1 cellular context compared by ENCODE assay signal in the genomic region with DNA sequence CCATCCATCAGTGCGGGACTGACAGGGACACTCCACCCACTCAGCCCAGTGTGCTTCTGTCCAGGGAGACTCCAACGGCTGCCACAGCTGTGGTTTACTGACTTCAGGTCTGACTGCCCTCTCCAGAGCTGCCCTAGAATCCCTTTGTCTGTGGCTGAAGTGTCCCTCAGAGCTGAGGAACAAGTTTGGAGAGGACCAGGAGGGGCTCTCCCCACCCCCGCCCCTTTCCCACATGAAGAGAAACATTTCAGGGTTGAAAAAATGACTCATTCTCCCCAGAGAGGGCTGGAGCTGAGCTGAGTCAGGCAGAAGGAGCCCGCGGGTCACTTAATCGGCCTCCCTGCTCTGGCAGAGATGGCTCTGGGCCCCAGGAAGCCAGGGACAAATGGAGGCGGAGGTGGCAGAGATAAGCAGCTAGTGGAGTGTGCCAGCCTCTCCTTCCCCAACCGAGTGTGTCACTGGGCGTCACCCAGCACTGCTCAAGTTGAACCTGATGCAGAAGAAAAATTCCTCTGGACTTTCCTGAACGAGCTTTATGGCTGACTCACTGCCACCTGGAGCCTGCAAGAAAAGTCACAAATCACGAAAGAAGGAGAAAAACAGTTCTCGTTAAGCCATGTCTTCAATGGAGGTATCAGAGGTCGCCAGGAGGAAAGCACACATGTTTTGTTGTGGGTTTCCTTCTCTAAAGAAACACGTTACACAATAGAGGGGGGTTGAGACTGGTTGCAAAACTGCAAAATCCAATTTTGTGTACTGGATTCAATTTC.
TF ChIP-seq lines count a peak whose summit lies in the region.

No MANE protein-coding gene starts in this region.

TF ChIP-seq in GM12878, 131 proteins besides CTCF, POLR2A, EP300 and RAD21 (continued from another document and continues in another):
- TF ChIP-seq, protein P1, sequence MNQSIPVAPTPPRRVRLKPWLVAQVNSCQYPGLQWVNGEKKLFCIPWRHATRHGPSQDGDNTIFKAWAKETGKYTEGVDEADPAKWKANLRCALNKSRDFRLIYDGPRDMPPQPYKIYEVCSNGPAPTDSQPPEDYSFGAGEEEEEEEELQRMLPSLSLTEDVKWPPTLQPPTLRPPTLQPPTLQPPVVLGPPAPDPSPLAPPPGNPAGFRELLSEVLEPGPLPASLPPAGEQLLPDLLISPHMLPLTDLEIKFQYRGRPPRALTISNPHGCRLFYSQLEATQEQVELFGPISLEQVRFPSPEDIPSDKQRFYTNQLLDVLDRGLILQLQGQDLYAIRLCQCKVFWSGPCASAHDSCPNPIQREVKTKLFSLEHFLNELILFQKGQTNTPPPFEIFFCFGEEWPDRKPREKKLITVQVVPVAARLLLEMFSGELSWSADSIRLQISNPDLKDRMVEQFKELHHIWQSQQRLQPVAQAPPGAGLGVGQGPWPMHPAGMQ (IDR thresholded peaks at IDR 0.05; ENCODE audit: borderline replicate concordance) = no peak
- TF ChIP-seq KAT2A (conservative IDR thresholded peaks at IDR 0.05; ENCODE audit: control insufficient read depth, low read depth, low read length) (no peak), HCFC1 (IDR thresholded peaks at IDR 0.05; ENCODE audit: low read length) (no peak), SMARCA5 (IDR thresholded peaks at IDR 0.05) (no peak), SRF (IDR thresholded peaks at IDR 0.05; ENCODE audit: low read depth in 2 of 2, low read length in 2 of 2) (peak in 1 of 2 experiments; percentile 13; a peak in 1 of 4 replicates), ZNF217 (IDR thresholded peaks at IDR 0.05) (no peak), CREB1 (IDR thresholded peaks at IDR 0.05; ENCODE audit: low read depth) (no peak; the same call in 1 of the 2 replicates), DPF2 (IDR thresholded peaks at IDR 0.05) (peak; percentile 95), SP1 (IDR thresholded peaks at IDR 0.05; ENCODE audit: low read depth, low read length) (no peak), MEF2B (IDR thresholded peaks at IDR 0.05; ENCODE audit: partially characterized antibody, poor library complexity, severe bottlenecking) (peak; percentile 95), NR2C1 (IDR thresholded peaks at IDR 0.05) (no peak), CBFB (IDR thresholded peaks at IDR 0.05; ENCODE audit: low read depth) (peak; percentile 89), IKZF1 (conservative IDR thresholded peaks at IDR 0.05) (peak; percentile 97), TAF1 (IDR thresholded peaks at IDR 0.05; ENCODE audit: borderline replicate concordance, low read depth, low read length) (0 out of 2 replicates have a peak, but pooled peaks have one; percentile 29), IKZF2 (IDR thresholded peaks at IDR 0.05) (peak; percentile 93), HDAC2 (IDR thresholded peaks at IDR 0.05) (no peak), NBN (IDR thresholded peaks at IDR 0.05) (0 out of 2 replicates have a peak, but pooled peaks have one; percentile 9), ETV6 (conservative IDR thresholded peaks at IDR 0.05 in 1 of 2, IDR thresholded peaks at IDR 0.05 in 1 of 2; ENCODE audit: borderline replicate concordance in 1 of 2, low read depth in 1 of 2) (peak in 1 of 2 experiments; percentile 63; a peak in 1 of 4 replicates), HDAC6 (IDR thresholded peaks at IDR 0.05; ENCODE audit: unreplicated experiment) (no peak), ATF7 (IDR thresholded peaks at IDR 0.05; ENCODE audit: low read depth) (peak; percentile 53), TBL1XR1 (IDR thresholded peaks at IDR 0.05; ENCODE audit: low read depth, low read length) (no peak), RB1 (IDR thresholded peaks at IDR 0.05; ENCODE audit: borderline replicate concordance) (no peak), ZNF207 (IDR thresholded peaks at IDR 0.05; ENCODE audit: borderline replicate concordance) (no peak), NFYA (IDR thresholded peaks at IDR 0.05; ENCODE audit: borderline replicate concordance, low read depth, low read length) (no peak), KLF5 (IDR thresholded peaks at IDR 0.05; ENCODE audit: partially characterized antibody) (no peak), MTA2 (IDR thresholded peaks at IDR 0.05; ENCODE audit: low read depth) (peak; percentile 67), EED (IDR thresholded peaks at IDR 0.05; ENCODE audit: low read depth) (peak; percentile 96), TCF3 (IDR thresholded peaks at IDR 0.05; ENCODE audit: borderline replicate concordance, insufficient read depth, low read depth, low read length) (no peak), MTA3 (IDR thresholded peaks at IDR 0.05; ENCODE audit: borderline replicate concordance, low read length) (no peak), ZNF622 (IDR thresholded peaks at IDR 0.05) (no peak)
- TF ChIP-seq, protein P2, sequence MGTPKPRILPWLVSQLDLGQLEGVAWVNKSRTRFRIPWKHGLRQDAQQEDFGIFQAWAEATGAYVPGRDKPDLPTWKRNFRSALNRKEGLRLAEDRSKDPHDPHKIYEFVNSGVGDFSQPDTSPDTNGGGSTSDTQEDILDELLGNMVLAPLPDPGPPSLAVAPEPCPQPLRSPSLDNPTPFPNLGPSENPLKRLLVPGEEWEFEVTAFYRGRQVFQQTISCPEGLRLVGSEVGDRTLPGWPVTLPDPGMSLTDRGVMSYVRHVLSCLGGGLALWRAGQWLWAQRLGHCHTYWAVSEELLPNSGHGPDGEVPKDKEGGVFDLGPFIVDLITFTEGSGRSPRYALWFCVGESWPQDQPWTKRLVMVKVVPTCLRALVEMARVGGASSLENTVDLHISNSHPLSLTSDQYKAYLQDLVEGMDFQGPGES (IDR thresholded peaks at IDR 0.05) = no peak
- TF ChIP-seq, protein P3, sequence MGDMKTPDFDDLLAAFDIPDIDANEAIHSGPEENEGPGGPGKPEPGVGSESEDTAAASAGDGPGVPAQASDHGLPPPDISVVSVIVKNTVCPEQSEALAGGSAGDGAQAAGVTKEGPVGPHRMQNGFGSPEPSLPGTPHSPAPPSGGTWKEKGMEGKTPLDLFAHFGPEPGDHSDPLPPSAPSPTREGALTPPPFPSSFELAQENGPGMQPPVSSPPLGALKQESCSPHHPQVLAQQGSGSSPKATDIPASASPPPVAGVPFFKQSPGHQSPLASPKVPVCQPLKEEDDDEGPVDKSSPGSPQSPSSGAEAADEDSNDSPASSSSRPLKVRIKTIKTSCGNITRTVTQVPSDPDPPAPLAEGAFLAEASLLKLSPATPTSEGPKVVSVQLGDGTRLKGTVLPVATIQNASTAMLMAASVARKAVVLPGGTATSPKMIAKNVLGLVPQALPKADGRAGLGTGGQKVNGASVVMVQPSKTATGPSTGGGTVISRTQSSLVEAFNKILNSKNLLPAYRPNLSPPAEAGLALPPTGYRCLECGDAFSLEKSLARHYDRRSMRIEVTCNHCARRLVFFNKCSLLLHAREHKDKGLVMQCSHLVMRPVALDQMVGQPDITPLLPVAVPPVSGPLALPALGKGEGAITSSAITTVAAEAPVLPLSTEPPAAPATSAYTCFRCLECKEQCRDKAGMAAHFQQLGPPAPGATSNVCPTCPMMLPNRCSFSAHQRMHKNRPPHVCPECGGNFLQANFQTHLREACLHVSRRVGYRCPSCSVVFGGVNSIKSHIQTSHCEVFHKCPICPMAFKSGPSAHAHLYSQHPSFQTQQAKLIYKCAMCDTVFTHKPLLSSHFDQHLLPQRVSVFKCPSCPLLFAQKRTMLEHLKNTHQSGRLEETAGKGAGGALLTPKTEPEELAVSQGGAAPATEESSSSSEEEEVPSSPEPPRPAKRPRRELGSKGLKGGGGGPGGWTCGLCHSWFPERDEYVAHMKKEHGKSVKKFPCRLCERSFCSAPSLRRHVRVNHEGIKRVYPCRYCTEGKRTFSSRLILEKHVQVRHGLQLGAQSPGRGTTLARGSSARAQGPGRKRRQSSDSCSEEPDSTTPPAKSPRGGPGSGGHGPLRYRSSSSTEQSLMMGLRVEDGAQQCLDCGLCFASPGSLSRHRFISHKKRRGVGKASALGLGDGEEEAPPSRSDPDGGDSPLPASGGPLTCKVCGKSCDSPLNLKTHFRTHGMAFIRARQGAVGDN (IDR thresholded peaks at IDR 0.05) = no peak
- TF ChIP-seq, protein P4, sequence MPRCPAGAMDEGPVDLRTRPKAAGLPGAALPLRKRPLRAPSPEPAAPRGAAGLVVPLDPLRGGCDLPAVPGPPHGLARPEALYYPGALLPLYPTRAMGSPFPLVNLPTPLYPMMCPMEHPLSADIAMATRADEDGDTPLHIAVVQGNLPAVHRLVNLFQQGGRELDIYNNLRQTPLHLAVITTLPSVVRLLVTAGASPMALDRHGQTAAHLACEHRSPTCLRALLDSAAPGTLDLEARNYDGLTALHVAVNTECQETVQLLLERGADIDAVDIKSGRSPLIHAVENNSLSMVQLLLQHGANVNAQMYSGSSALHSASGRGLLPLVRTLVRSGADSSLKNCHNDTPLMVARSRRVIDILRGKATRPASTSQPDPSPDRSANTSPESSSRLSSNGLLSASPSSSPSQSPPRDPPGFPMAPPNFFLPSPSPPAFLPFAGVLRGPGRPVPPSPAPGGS (IDR thresholded peaks at IDR 0.05; ENCODE audit: borderline replicate concordance, insufficient read depth, low read depth, low read length, poor library complexity, severe bottlenecking) = peak; percentile 86
- TF ChIP-seq, protein P5, sequence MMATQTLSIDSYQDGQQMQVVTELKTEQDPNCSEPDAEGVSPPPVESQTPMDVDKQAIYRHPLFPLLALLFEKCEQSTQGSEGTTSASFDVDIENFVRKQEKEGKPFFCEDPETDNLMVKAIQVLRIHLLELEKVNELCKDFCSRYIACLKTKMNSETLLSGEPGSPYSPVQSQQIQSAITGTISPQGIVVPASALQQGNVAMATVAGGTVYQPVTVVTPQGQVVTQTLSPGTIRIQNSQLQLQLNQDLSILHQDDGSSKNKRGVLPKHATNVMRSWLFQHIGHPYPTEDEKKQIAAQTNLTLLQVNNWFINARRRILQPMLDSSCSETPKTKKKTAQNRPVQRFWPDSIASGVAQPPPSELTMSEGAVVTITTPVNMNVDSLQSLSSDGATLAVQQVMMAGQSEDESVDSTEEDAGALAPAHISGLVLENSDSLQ (IDR thresholded peaks at IDR 0.05) = peak; percentile 92
- TF ChIP-seq, protein P6, sequence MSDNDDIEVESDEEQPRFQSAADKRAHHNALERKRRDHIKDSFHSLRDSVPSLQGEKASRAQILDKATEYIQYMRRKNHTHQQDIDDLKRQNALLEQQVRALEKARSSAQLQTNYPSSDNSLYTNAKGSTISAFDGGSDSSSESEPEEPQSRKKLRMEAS (IDR thresholded peaks at IDR 0.05; ENCODE audit: low read depth, low read length) = no peak
- TF ChIP-seq, protein P7, sequence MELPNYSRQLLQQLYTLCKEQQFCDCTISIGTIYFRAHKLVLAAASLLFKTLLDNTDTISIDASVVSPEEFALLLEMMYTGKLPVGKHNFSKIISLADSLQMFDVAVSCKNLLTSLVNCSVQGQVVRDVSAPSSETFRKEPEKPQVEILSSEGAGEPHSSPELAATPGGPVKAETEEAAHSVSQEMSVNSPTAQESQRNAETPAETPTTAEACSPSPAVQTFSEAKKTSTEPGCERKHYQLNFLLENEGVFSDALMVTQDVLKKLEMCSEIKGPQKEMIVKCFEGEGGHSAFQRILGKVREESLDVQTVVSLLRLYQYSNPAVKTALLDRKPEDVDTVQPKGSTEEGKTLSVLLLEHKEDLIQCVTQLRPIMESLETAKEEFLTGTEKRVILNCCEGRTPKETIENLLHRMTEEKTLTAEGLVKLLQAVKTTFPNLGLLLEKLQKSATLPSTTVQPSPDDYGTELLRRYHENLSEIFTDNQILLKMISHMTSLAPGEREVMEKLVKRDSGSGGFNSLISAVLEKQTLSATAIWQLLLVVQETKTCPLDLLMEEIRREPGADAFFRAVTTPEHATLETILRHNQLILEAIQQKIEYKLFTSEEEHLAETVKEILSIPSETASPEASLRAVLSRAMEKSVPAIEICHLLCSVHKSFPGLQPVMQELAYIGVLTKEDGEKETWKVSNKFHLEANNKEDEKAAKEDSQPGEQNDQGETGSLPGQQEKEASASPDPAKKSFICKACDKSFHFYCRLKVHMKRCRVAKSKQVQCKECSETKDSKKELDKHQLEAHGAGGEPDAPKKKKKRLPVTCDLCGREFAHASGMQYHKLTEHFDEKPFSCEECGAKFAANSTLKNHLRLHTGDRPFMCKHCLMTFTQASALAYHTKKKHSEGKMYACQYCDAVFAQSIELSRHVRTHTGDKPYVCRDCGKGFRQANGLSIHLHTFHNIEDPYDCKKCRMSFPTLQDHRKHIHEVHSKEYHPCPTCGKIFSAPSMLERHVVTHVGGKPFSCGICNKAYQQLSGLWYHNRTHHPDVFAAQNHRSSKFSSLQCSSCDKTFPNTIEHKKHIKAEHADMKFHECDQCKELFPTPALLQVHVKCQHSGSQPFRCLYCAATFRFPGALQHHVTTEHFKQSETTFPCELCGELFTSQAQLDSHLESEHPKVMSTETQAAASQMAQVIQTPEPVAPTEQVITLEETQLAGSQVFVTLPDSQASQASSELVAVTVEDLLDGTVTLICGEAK (IDR thresholded peaks at IDR 0.05; ENCODE audit: borderline replicate concordance) = no peak
- TF ChIP-seq, protein P8, sequence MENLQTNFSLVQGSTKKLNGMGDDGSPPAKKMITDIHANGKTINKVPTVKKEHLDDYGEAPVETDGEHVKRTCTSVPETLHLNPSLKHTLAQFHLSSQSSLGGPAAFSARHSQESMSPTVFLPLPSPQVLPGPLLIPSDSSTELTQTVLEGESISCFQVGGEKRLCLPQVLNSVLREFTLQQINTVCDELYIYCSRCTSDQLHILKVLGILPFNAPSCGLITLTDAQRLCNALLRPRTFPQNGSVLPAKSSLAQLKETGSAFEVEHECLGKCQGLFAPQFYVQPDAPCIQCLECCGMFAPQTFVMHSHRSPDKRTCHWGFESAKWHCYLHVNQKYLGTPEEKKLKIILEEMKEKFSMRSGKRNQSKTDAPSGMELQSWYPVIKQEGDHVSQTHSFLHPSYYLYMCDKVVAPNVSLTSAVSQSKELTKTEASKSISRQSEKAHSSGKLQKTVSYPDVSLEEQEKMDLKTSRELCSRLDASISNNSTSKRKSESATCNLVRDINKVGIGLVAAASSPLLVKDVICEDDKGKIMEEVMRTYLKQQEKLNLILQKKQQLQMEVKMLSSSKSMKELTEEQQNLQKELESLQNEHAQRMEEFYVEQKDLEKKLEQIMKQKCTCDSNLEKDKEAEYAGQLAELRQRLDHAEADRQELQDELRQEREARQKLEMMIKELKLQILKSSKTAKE (IDR thresholded peaks at IDR 0.05; ENCODE audit: low read depth, poor library complexity, severe bottlenecking) = no peak
- TF ChIP-seq, protein P9, sequence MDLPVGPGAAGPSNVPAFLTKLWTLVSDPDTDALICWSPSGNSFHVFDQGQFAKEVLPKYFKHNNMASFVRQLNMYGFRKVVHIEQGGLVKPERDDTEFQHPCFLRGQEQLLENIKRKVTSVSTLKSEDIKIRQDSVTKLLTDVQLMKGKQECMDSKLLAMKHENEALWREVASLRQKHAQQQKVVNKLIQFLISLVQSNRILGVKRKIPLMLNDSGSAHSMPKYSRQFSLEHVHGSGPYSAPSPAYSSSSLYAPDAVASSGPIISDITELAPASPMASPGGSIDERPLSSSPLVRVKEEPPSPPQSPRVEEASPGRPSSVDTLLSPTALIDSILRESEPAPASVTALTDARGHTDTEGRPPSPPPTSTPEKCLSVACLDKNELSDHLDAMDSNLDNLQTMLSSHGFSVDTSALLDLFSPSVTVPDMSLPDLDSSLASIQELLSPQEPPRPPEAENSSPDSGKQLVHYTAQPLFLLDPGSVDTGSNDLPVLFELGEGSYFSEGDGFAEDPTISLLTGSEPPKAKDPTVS (IDR thresholded peaks at IDR 0.05; ENCODE audit: low read depth, low read length) = no peak
